ENCODE assay signal across 24 cellular contexts in the genomic region with DNA sequence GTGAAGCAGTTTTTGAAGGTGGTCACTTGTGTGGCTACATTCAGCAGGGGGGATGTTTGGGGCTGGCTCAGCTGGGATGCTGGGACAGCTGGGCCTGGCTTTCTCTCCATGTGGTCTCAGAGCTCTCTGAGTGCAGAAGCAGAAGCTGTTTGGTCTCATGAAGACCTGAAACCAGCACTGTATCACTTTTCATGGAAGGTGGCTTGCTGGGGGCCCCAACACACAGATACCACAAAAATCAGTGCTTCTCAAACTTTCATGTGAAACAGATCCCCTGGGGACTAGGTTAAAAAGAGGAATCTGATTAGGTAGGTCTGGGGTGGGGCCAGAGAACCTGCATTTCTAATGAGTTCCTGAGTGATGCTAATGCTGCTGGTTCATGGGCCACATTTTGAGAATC.
"Had no signal": no experiment of that assay in that cellular context is flagged by ENCODE, and none has a peak within 500 bp of the region (broad histone marks: within the 10 kb centered on the region; RNA-seq: fewer than 3 reads in every experiment).

No MANE protein-coding gene starts in this region.

- H3K36me3 ChIP-seq: esophagus squamous epithelium, gastroesophageal sphincter, pancreas, tibial nerve, upper lobe of right lung, vagina had no signal

- H3K4me3 Mint-ChIP-seq: immature natural killer cell; naive B cell; nephron; stimulated activated effector memory CD8-positive, alpha-beta T cell treated with anti-CD3 and anti-CD28 coated beads, Interleukin-12 subunit alpha, Interleukin-12 subunit beta, amount 100 ng/mL, for 72 hours; stimulated activated naive CD8-positive, alpha-beta T cell treated with anti-CD3 and anti-CD28 coated beads, Interleukin-15, amount 100 ng/mL, for 72 hours had no signal

- H3K36me3 Mint-ChIP-seq: stimulated activated effector memory CD8-positive, alpha-beta T cell treated with anti-CD3 and anti-CD28 coated beads, Interleukin-12 subunit alpha, Interleukin-12 subunit beta, amount 100 ng/mL, for 72 hours had no signal

- H3K27ac Mint-ChIP-seq: immature natural killer cell; naive B cell; nephron; progenitor cell of endocrine pancreas; stimulated activated effector memory CD8-positive, alpha-beta T cell treated with anti-CD3 and anti-CD28 coated beads, Interleukin-12 subunit alpha, Interleukin-12 subunit beta, amount 100 ng/mL, for 72 hours; stimulated activated naive CD8-positive, alpha-beta T cell treated with anti-CD3 and anti-CD28 coated beads, Interleukin-15, amount 100 ng/mL, for 72 hours had no signal

- H3K27ac ChIP-seq: esophagus squamous epithelium, gastroesophageal sphincter, pancreas, testis, tibial nerve, upper lobe of right lung, vagina had no signal

- ATAC-seq: gastroesophageal sphincter; left ventricle myocardium superior; pancreas; right cardiac atrium; stimulated activated effector memory CD8-positive, alpha-beta T cell treated with anti-CD3 and anti-CD28 coated beads, Interleukin-12 subunit alpha, Interleukin-12 subunit beta, amount 100 ng/mL, for 72 hours; stimulated activated naive CD8-positive, alpha-beta T cell treated with anti-CD3 and anti-CD28 coated beads, Interleukin-15, amount 100 ng/mL, for 72 hours; upper lobe of right lung had no signal

- H3K4me3 ChIP-seq: esophagus squamous epithelium, gastroesophageal sphincter, lung, pancreas, testis, tibial nerve, upper lobe of right lung, vagina had no signal

- H3K9me3 ChIP-seq: pancreas, testis, upper lobe of right lung, vagina had no signal

- H3K4me1 ChIP-seq: esophagus squamous epithelium, gastroesophageal sphincter, pancreas, testis, tibial nerve, upper lobe of right lung, vagina had no signal

- H3K27me3 ChIP-seq: pancreas, testis, tibial nerve, upper lobe of right lung, vagina had no signal

- FAIRE-seq: keratinocyte, pancreas had no signal

- H3K4me1 Mint-ChIP-seq: nephron; stimulated activated effector memory CD8-positive, alpha-beta T cell treated with anti-CD3 and anti-CD28 coated beads, Interleukin-12 subunit alpha, Interleukin-12 subunit beta, amount 100 ng/mL, for 72 hours; stimulated activated naive CD8-positive, alpha-beta T cell treated with anti-CD3 and anti-CD28 coated beads, Interleukin-15, amount 100 ng/mL, for 72 hours had no signal

- DNase-seq: dermis blood vessel endothelial cell; esophagus squamous epithelium; foreskin fibroblast; glutamatergic neuron; immature natural killer cell; left ventricle myocardium superior; mesendoderm; naive B cell; occipital lobe; pancreas; right cardiac atrium; stimulated activated CD4-positive, alpha-beta T cell treated with anti-CD3 and anti-CD28 coated beads, Interleukin-4, amount 100 ng/mL, for 1 hour; stimulated activated CD8-positive, alpha-beta memory T cell treated with anti-CD3 and anti-CD28 coated beads, Interleukin-4, amount 100 ng/mL, for 48 hours; stimulated activated naive CD8-positive, alpha-beta T cell treated with anti-CD3 and anti-CD28 coated beads, Interleukin-15, amount 100 ng/mL, for 72 hours; testis; upper lobe of right lung had no signal
